ENCODE assay signal across 20 cellular contexts in genomic region chr1:2282556-2283270, GRCh38.
"Had no signal": no experiment of that assay in that cellular context is flagged by ENCODE, and none has a peak within 500 bp of the region (broad histone marks: within the 10 kb centered on the region; RNA-seq: fewer than 3 reads in every experiment).

No MANE protein-coding gene starts in this region.

- H3K27ac Mint-ChIP-seq: activated CD4-positive, alpha-beta T cell treated with anti-CD3 and anti-CD28 coated beads for 36 hours; activated T-helper 1 cell treated with anti-CD3 and anti-CD28 coated beads, Interleukin-12 subunit alpha, Interleukin-12 subunit beta, Interleukin-2, Interleukin-4 antibody, amounts not matched to agents 30 ng/mL and 10 ng/mL and 1 ng/mL, durations not matched to agents 14 hours and 24 hours and 36 hours; brain; endodermal cell; neural progenitor cell; stimulated activated memory B cell treated with anti-CD40 and anti-IgM and Interleukin-4, amounts not matched to agents 10 μg/mL and 1 μg/mL and 100 μg/mL, for 72 hours; T-helper 2 cell treated with Interferon-gamma antibody and Interleukin-4, amounts not matched to agents 5 μg/mL and 100 μg/mL, for 36 hours had no signal

- H3K4me3 Mint-ChIP-seq: activated CD4-positive, alpha-beta T cell treated with anti-CD3 and anti-CD28 coated beads for 36 hours; activated T-helper 1 cell treated with anti-CD3 and anti-CD28 coated beads, Interleukin-12 subunit alpha, Interleukin-12 subunit beta, Interleukin-2, Interleukin-4 antibody, amounts not matched to agents 30 ng/mL and 10 ng/mL and 1 ng/mL, durations not matched to agents 14 hours and 24 hours and 36 hours; brain; endodermal cell; neural progenitor cell; stimulated activated memory B cell treated with anti-CD40 and anti-IgM and Interleukin-4, amounts not matched to agents 10 μg/mL and 1 μg/mL and 100 μg/mL, for 72 hours; T-helper 2 cell treated with Interferon-gamma antibody and Interleukin-4, amounts not matched to agents 5 μg/mL and 100 μg/mL, for 36 hours had no signal

- H3K4me3 ChIP-seq: dorsolateral prefrontal cortex, neural progenitor cell, ovary, spleen, tibial artery had no signal

- H3K36me3 ChIP-seq: neural progenitor cell, ovary had no signal

- H3K27me3 Mint-ChIP-seq: activated CD4-positive, alpha-beta T cell treated with anti-CD3 and anti-CD28 coated beads for 36 hours; brain; stimulated activated memory B cell treated with anti-CD40 and anti-IgM and Interleukin-4, amounts not matched to agents 10 μg/mL and 1 μg/mL and 100 μg/mL, for 72 hours had no signal

- H3K9me3 ChIP-seq: ovary, spleen, tibial artery had no signal

- H3K27ac ChIP-seq: epithelial cell of prostate, neural progenitor cell, ovary had no signal

- H3K9me3 Mint-ChIP-seq: activated T-helper 1 cell treated with anti-CD3 and anti-CD28 coated beads, Interleukin-12 subunit alpha, Interleukin-12 subunit beta, Interleukin-2, Interleukin-4 antibody, amounts not matched to agents 30 ng/mL and 10 ng/mL and 1 ng/mL, durations not matched to agents 14 hours and 24 hours and 36 hours; stimulated activated memory B cell treated with anti-CD40 and anti-IgM and Interleukin-4, amounts not matched to agents 10 μg/mL and 1 μg/mL and 100 μg/mL, for 72 hours; T-helper 2 cell treated with Interferon-gamma antibody and Interleukin-4, amounts not matched to agents 5 μg/mL and 100 μg/mL, for 36 hours had no signal

- H3K27me3 ChIP-seq: dorsolateral prefrontal cortex, neural progenitor cell, ovary, spleen, tibial artery had no signal

- DNase-seq: activated CD4-positive, alpha-beta T cell treated with anti-CD3 and anti-CD28 coated beads for 36 hours; activated CD4-positive, alpha-beta T cell treated with anti-CD3 and anti-CD28 coated beads, Interleukin-2, amount 50 U/mL, for 48 hours; activated gamma-delta T cell treated with Interleukin-2 at 50 U/mL for 16 hours; activated T-cell treated with anti-CD3 and anti-CD28 coated beads for 4 hours; anterior cingulate cortex; central memory CD4-positive, alpha-beta T cell; dorsolateral prefrontal cortex; endodermal cell; hypothalamus; islet precursor cell; ovary; spleen; stimulated activated CD4-positive, alpha-beta T cell treated with anti-CD3 and anti-CD28 coated beads, Interleukin-4, amount 100 ng/mL, for 4 hours; tibial artery had no signal

- ATAC-seq: activated CD4-positive, alpha-beta T cell treated with anti-CD3 and anti-CD28 coated beads for 36 hours; stimulated activated memory B cell treated with anti-CD40 and anti-IgM and Interleukin-4, amounts not matched to agents 10 μg/mL and 1 μg/mL and 100 μg/mL, for 72 hours had no signal
